ENCODE assay signal across 8 cellular contexts in genomic region chr17:57114085-57114673, GRCh38. TPM values are rescaled to one million over a fixed set of nuclear protein-coding genes. Genes with fewer than 3 reads are reported as not detected.
A peak's percentile ranks its signal among the peaks of the same experiment; 100 is the strongest.
DNase-seq lines count a peak whose midpoint lies in the region; TF ChIP-seq lines count a peak whose summit lies in the region.

No MANE protein-coding gene starts in this region.

- peak; percentile 91 for TF ChIP-seq CTCF in GM12875 (IDR thresholded peaks at IDR 0.05; ENCODE audit: borderline replicate concordance, insufficient read depth, low read depth, low read length)

- CTCF ChIA-PET in activated naive CD4-positive, alpha-beta T cell treated with anti-CD3 and anti-CD28 coated beads, Interleukin-2, amount 10 ng/mL, durations not matched to agents 7 days and 5 days (lab: Charles Lee) = interaction anchor here (0.6 to 1.3 kb wide), 2 partner anchors 9 to 687 kb away, joined by 3 read pairs; no protein-coding TSS in a partner anchor

- H3K27me3 Mint-ChIP-seq in activated naive CD4-positive, alpha-beta T cell treated with anti-CD3 and anti-CD28 coated beads, Interleukin-2, amount 10 ng/mL, durations not matched to agents 7 days and 5 days = no peaks in the 10 kb centered on the region

- DNase-seq in ACHN = peak; percentile 51
- DNase-seq in SJCRH30 = peak; percentile 42 to 69
- DNase-seq in activated naive CD4-positive, alpha-beta T cell treated with anti-CD3 and anti-CD28 coated beads, Interleukin-2, amount 10 ng/mL, durations not matched to agents 7 days and 5 days = peak; percentile 73
- peak; percentile 55 for DNase-seq in iPS DF 6.9 (ENCODE audit: low read depth, low spot score)
- DNase-seq in stimulated activated CD4-positive, alpha-beta T cell treated with anti-CD3 and anti-CD28 coated beads, Interleukin-2, amount 100 ng/mL, for 4 hours (ENCODE audit: low read depth) = peak; percentile 44
- no peak for DNase-seq in NCI-H2107 (lab: John Stamatoyannopoulos, UW)
- no peak for DNase-seq in cerebellar cortex (ENCODE audit: low spot score)

- H3K4me3 ChIP-seq in GM12875 (ENCODE audit: low read depth, low read length) (no peak overlapping the region), SJCRH30 (no peak overlapping the region), iPS DF 6.9 (ENCODE audit: low read length) (no peak overlapping the region)

- H3K4me3 Mint-ChIP-seq in activated naive CD4-positive, alpha-beta T cell treated with anti-CD3 and anti-CD28 coated beads, Interleukin-2, amount 10 ng/mL, durations not matched to agents 7 days and 5 days = no peak overlapping the region

- H3K36me3 Mint-ChIP-seq in activated naive CD4-positive, alpha-beta T cell treated with anti-CD3 and anti-CD28 coated beads, Interleukin-2, amount 10 ng/mL, durations not matched to agents 7 days and 5 days = peaks cover 39% of the 10 kb centered on the region

- H3K9me3 Mint-ChIP-seq in activated naive CD4-positive, alpha-beta T cell treated with anti-CD3 and anti-CD28 coated beads, Interleukin-2, amount 10 ng/mL, durations not matched to agents 7 days and 5 days = no peaks in the 10 kb centered on the region

- H3K27ac ChIP-seq in SJCRH30 = no peak overlapping the region
- no peak overlapping the region for H3K27ac ChIP-seq in iPS DF 6.9 (ENCODE audit: low read length)

- in situ Hi-C loops in ACHN (cut with HindIII; ENCODE audit: low pct_ligation_motif_present, low pct_unique_long_range_greater_than_20kb, low sequenced_read_pairs) = no loop called here

- H3K4me1 ChIP-seq in SJCRH30 = peaks cover 5% of the 10 kb centered on the region; the same call in 1 of the 2 replicates
- peaks cover 5% of the 10 kb centered on the region for H3K4me1 ChIP-seq in iPS DF 6.9 (ENCODE audit: control insufficient read depth, insufficient read depth, low read length)

- H3K36me3 ChIP-seq in SJCRH30 (peaks cover 9% of the 10 kb centered on the region; the same call in 1 of the 2 replicates), iPS DF 6.9 (ENCODE audit: control insufficient read depth, insufficient read depth, low read length) (peaks cover 30% of the 10 kb centered on the region)

- WGBS in iPS DF 6.9 (ENCODE audit: insufficient coverage, insufficient read length) = no CpG with 5 or more reads among the region's 13 CpGs

- H3K27me3 ChIP-seq in SJCRH30 (no peaks in the 10 kb centered on the region), iPS DF 6.9 (ENCODE audit: control insufficient read depth, insufficient read depth, low read length) (no peaks in the 10 kb centered on the region)

- no peak overlapping the region for H3K27ac Mint-ChIP-seq in activated naive CD4-positive, alpha-beta T cell treated with anti-CD3 and anti-CD28 coated beads, Interleukin-2, amount 10 ng/mL, durations not matched to agents 7 days and 5 days

- H3K9me3 ChIP-seq in SJCRH30 (replicated peaks) = no peaks in the 10 kb centered on the region
- H3K9me3 ChIP-seq in iPS DF 6.9 (ENCODE audit: control insufficient read depth, insufficient read depth, low read length) = no peaks in the 10 kb centered on the region

- no peaks in the 10 kb centered on the region for H3K4me1 Mint-ChIP-seq in activated naive CD4-positive, alpha-beta T cell treated with anti-CD3 and anti-CD28 coated beads, Interleukin-2, amount 10 ng/mL, durations not matched to agents 7 days and 5 days

RNA-seq across cellular contexts. Expression of gene AKAP1, which starts 29.1 kb away (rescaled TPM):
- total RNA-seq in SJCRH30 (2014; rRNA removed; shearing (Covaris generic)) = 20.1 and 22.2 TPM in 2 replicates

Comparison
In these comparisons a context has a peak if more than half of its experiments do, and no peak if none do; other contexts are left out.
1. DNase-seq: peak in ACHN (single experiment), SJCRH30 (2 of 2), activated naive CD4-positive, alpha-beta T cell treated with anti-CD3 and anti-CD28 coated beads, Interleukin-2, amount 10 ng/mL, durations not matched to agents 7 days and 5 days (single experiment), iPS DF 6.9 (single experiment) and stimulated activated CD4-positive, alpha-beta T cell treated with anti-CD3 and anti-CD28 coated beads, Interleukin-2, amount 100 ng/mL, for 4 hours (single experiment); none in NCI-H2107 (single experiment) and cerebellar cortex (single experiment).